In genomic region chr2:135844285-135844985, GRCh38 we compare ENCODE assay signal across 18 cellular contexts. TPM values are rescaled to one million over a fixed set of nuclear protein-coding genes. Genes with fewer than 3 reads are reported as not detected.
DNase-seq lines count a peak whose midpoint lies in the region; ATAC-seq, FAIRE-seq and TF ChIP-seq lines count a peak whose summit lies in the region.
"Had no signal": no experiment of that assay in that cellular context is flagged by ENCODE, and none has a peak within 500 bp of the region (broad histone marks: within the 10 kb centered on the region; RNA-seq: fewer than 3 reads in every experiment).

No MANE protein-coding gene starts in this region.

- DNase-seq in HepG2 (ENCODE audit: low spot score) (no peak), right lobe of liver (no peak), kidney tubule cell (ENCODE audit: low spot score) (peak; percentile 15), testis (no peak), BE2C (no peak)
- DNase-seq in activated T-helper 2 cell treated with anti-CD3 and anti-CD28 coated beads, Interferon-gamma antibody, Interleukin-2, Interleukin-4, amounts not matched to agents 10 μg/mL and 5 μg/mL and 100 μg/mL, durations not matched to agents 14 hours and 24 hours and 36 hours (ENCODE audit: low spot score) = no peak
- no peak for DNase-seq in stimulated activated naive B cell treated with anti-CD40 and anti-IgM and Interleukin-4, amounts not matched to agents 10 μg/mL and 1 μg/mL and 100 μg/mL, for 72 hours
- DNase-seq: DMS 273 treated with DMSO at 0.1 percent for 48 hours, DND-41, KG1, NCI-H1417, NCI-H187 treated with DMSO at 0.1 percent for 48 hours, NCI-H2227 treated with DMSO at 0.1 percent for 48 hours, NCI-H524, SJCRH30 had no signal

- no peaks in the 10 kb centered on the region for H3K27me3 Mint-ChIP-seq in activated T-helper 2 cell treated with anti-CD3 and anti-CD28 coated beads, Interferon-gamma antibody, Interleukin-2, Interleukin-4, amounts not matched to agents 10 μg/mL and 5 μg/mL and 100 μg/mL, durations not matched to agents 14 hours and 24 hours and 36 hours (ENCODE audit: low read depth)
- H3K27me3 Mint-ChIP-seq in stimulated activated naive B cell treated with anti-CD40 and anti-IgM and Interleukin-4, amounts not matched to agents 10 μg/mL and 1 μg/mL and 100 μg/mL, for 72 hours = no peaks in the 10 kb centered on the region

- CTCF ChIA-PET in HepG2 (lab: Yijun Ruan, JAX; ENCODE audit: low intra/inter-chr PET ratio, low total read pairs) = no interaction called here

- H3K4me3 ChIP-seq in HepG2 (replicated peaks in 1 of 3; ENCODE audit: insufficient read depth in 1 of 3, low read depth in 2 of 3, low read length in 3 of 3) (no peak overlapping the region), right lobe of liver (no peak overlapping the region), testis (no peak overlapping the region), BE2C (ENCODE audit: low read depth, low read length) (no peak overlapping the region)
- H3K4me3 ChIP-seq: SJCRH30 had no signal

- H3K4me3 Mint-ChIP-seq in activated T-helper 2 cell treated with anti-CD3 and anti-CD28 coated beads, Interferon-gamma antibody, Interleukin-2, Interleukin-4, amounts not matched to agents 10 μg/mL and 5 μg/mL and 100 μg/mL, durations not matched to agents 14 hours and 24 hours and 36 hours (ENCODE audit: low read depth) = no peak overlapping the region
- H3K4me3 Mint-ChIP-seq in stimulated activated naive B cell treated with anti-CD40 and anti-IgM and Interleukin-4, amounts not matched to agents 10 μg/mL and 1 μg/mL and 100 μg/mL, for 72 hours = no peak overlapping the region

- intact Hi-C loops in HepG2 (cut with micrococcal nuclease; ENCODE audit: unreplicated experiment) = no loop called here
- intact Hi-C loops in right lobe of liver (cut with DNase I) = no loop called here
- intact Hi-C loops in activated T-helper 2 cell treated with anti-CD3 and anti-CD28 coated beads, Interferon-gamma antibody, Interleukin-2, Interleukin-4, amounts not matched to agents 10 μg/mL and 5 μg/mL and 100 μg/mL, durations not matched to agents 14 hours and 24 hours and 36 hours (cut with micrococcal nuclease) = no loop called here
- intact Hi-C loops in testis (cut with DNase I; ENCODE audit: low total_unique reads) = no loop called here

- 57% methylated on average over 12 of the region's 12 CpGs for WGBS in HepG2 (ENCODE audit: low lambda C conversion rate)
- 91% methylated on average over 12 of the region's 12 CpGs for WGBS in right lobe of liver (ENCODE audit: insufficient coverage, low coverage, low lambda C conversion rate, missing lambda C conversion rate)
- WGBS in testis, 2 donors = 73 to 76% methylated on average over 12 of the region's 12 CpGs

- H3K4me2 ChIP-seq in HepG2 (ENCODE audit: low read depth, low read length) = no peak overlapping the region

- H3K27ac ChIP-seq in HepG2 (ENCODE audit: extremely low read length, insufficient read depth, low read length) (no peak overlapping the region), right lobe of liver (no peak overlapping the region), testis (no peak overlapping the region)
- H3K27ac ChIP-seq: C4-2B, SJCRH30 had no signal

- no peak for TF ChIP-seq EP300 in HepG2 (IDR thresholded peaks at IDR 0.05; ENCODE audit: low read depth in 2 of 2, low read length in 2 of 2)
- no peak for TF ChIP-seq EP300 in HepG2 (CRISPR knock-in tag; IDR thresholded peaks at IDR 0.05; ENCODE audit: borderline replicate concordance)

- POLR2A ChIA-PET in HepG2 (lab: Yijun Ruan, JAX) = no interaction called here

- peak overlapping the region; percentile 39 for H3K27ac Mint-ChIP-seq in activated T-helper 2 cell treated with anti-CD3 and anti-CD28 coated beads, Interferon-gamma antibody, Interleukin-2, Interleukin-4, amounts not matched to agents 10 μg/mL and 5 μg/mL and 100 μg/mL, durations not matched to agents 14 hours and 24 hours and 36 hours
- H3K27ac Mint-ChIP-seq in stimulated activated naive B cell treated with anti-CD40 and anti-IgM and Interleukin-4, amounts not matched to agents 10 μg/mL and 1 μg/mL and 100 μg/mL, for 72 hours = no peak overlapping the region

- BruUV-seq in HepG2 (replicated peaks; lab: Mats Ljungman, UMichigan) = no TSS peak

- H4K20me1 ChIP-seq in HepG2 (ENCODE audit: insufficient read depth, low read length) = no peaks in the 10 kb centered on the region

- H3K9me3 Mint-ChIP-seq in activated T-helper 2 cell treated with anti-CD3 and anti-CD28 coated beads, Interferon-gamma antibody, Interleukin-2, Interleukin-4, amounts not matched to agents 10 μg/mL and 5 μg/mL and 100 μg/mL, durations not matched to agents 14 hours and 24 hours and 36 hours = no peaks in the 10 kb centered on the region
- peaks cover 0 to 2% of the 10 kb centered on the region in 2 donors for H3K9me3 Mint-ChIP-seq in stimulated activated naive B cell treated with anti-CD40 and anti-IgM and Interleukin-4, amounts not matched to agents 10 μg/mL and 1 μg/mL and 100 μg/mL, for 72 hours

- in situ Hi-C loops in HepG2 (cut with HindIII; ENCODE audit: extremely low pct_ligation_motif_present, low pct_unique_long_range_greater_than_20kb) = no loop called here

- no peaks in the 10 kb centered on the region for H3K4me1 ChIP-seq in HepG2 (ENCODE audit: insufficient read depth, low read length)
- H3K4me1 ChIP-seq in right lobe of liver = no peaks in the 10 kb centered on the region
- peaks cover 6% of the 10 kb centered on the region for H3K4me1 ChIP-seq in testis
- H3K4me1 ChIP-seq in BE2C = no peaks in the 10 kb centered on the region
- H3K4me1 ChIP-seq: SJCRH30 had no signal

- H3K27me3 ChIP-seq in HepG2 (ENCODE audit: control insufficient read depth in 1 of 2, insufficient read depth in 2 of 2, low read length in 2 of 2) (no peaks in the 10 kb centered on the region), right lobe of liver (no peaks in the 10 kb centered on the region), testis (no peaks in the 10 kb centered on the region), BE2C (no peaks in the 10 kb centered on the region)
- H3K27me3 ChIP-seq: SJCRH30 had no signal

- H3K9me3 ChIP-seq in HepG2 (ENCODE audit: low read length) (no peaks in the 10 kb centered on the region), right lobe of liver (no peaks in the 10 kb centered on the region), testis (no peaks in the 10 kb centered on the region), BE2C (no peaks in the 10 kb centered on the region)

- H3K36me3 Mint-ChIP-seq in activated T-helper 2 cell treated with anti-CD3 and anti-CD28 coated beads, Interferon-gamma antibody, Interleukin-2, Interleukin-4, amounts not matched to agents 10 μg/mL and 5 μg/mL and 100 μg/mL, durations not matched to agents 14 hours and 24 hours and 36 hours (ENCODE audit: low read depth) = peaks cover 87% of the 10 kb centered on the region
- H3K36me3 Mint-ChIP-seq in stimulated activated naive B cell treated with anti-CD40 and anti-IgM and Interleukin-4, amounts not matched to agents 10 μg/mL and 1 μg/mL and 100 μg/mL, for 72 hours = peaks cover 44 to 56% of the 10 kb centered on the region in 2 donors

- no peaks in the 10 kb centered on the region for H3K79me2 ChIP-seq in HepG2 (ENCODE audit: insufficient read depth, low read length)

- H3K36me3 ChIP-seq in HepG2 (replicated peaks in 1 of 2; ENCODE audit: control insufficient read depth in 1 of 2, insufficient read depth in 2 of 2, low read length in 2 of 2) (no peaks in the 10 kb centered on the region; a peak in 1 of 5 replicates), right lobe of liver (peaks cover 0 to 4% (median 1%) of the 10 kb centered on the region in 4 donors), testis (ENCODE audit: low read depth, missing control alignments) (no peaks in the 10 kb centered on the region), BE2C (peaks cover 22% of the 10 kb centered on the region)

- FAIRE-seq in HepG2 (lab: Jason Lieb, UNC) = no peak
- FAIRE-seq: H1 had no signal

- no peak for TF ChIP-seq RAD21 in HepG2 (CRISPR knock-in tag; IDR thresholded peaks at IDR 0.05)

- peaks cover 15% of the 10 kb centered on the region for H3K4me1 Mint-ChIP-seq in activated T-helper 2 cell treated with anti-CD3 and anti-CD28 coated beads, Interferon-gamma antibody, Interleukin-2, Interleukin-4, amounts not matched to agents 10 μg/mL and 5 μg/mL and 100 μg/mL, durations not matched to agents 14 hours and 24 hours and 36 hours (ENCODE audit: low read depth)
- peaks cover 0 to 6% of the 10 kb centered on the region in 2 donors for H3K4me1 Mint-ChIP-seq in stimulated activated naive B cell treated with anti-CD40 and anti-IgM and Interleukin-4, amounts not matched to agents 10 μg/mL and 1 μg/mL and 100 μg/mL, for 72 hours

- no peak for TF ChIP-seq CTCF in HepG2 (CRISPR knock-in tag; IDR thresholded peaks at IDR 0.05)
- no peak for TF ChIP-seq CTCF in right lobe of liver (IDR thresholded peaks at IDR 0.05)
- no peak for TF ChIP-seq CTCF in testis (IDR thresholded peaks at IDR 0.05)
- TF ChIP-seq CTCF in BE2C (IDR thresholded peaks at IDR 0.05; ENCODE audit: low read depth, low read length) = no peak

- TF ChIP-seq POLR2A in HepG2 (IDR thresholded peaks at IDR 0.05; ENCODE audit: insufficient read depth in 1 of 2, low read depth in 2 of 2, low read length in 2 of 2) = no peak
- TF ChIP-seq POLR2A in right lobe of liver (IDR thresholded peaks at IDR 0.05) = no peak
- no peak for TF ChIP-seq POLR2A in testis (IDR thresholded peaks at IDR 0.05)

- no peak; the same call in 2 of the 3 replicates for ATAC-seq in HepG2
- no peak for ATAC-seq in right lobe of liver
- ATAC-seq in stimulated activated naive B cell treated with anti-CD40 and anti-IgM and Interleukin-4, amounts not matched to agents 10 μg/mL and 1 μg/mL and 100 μg/mL, for 72 hours (replicated peaks) = no peak

- H3K9ac ChIP-seq in HepG2 (ENCODE audit: insufficient read depth, low read depth, low read length) = no peak overlapping the region

- H2AFZ ChIP-seq in HepG2 (ENCODE audit: low read length) = no peak overlapping the region

RNA-seq across cellular contexts. Expression of gene LCT, which starts 7.5 kb away (rescaled TPM):
- not detected in 2 replicates for total RNA-seq in HepG2 (2016; rRNA removed; fragmentation: Illumina TruSeq; extraction: Trizol)
- not detected in 2 replicates for total RNA-seq in HepG2 (2016; cell fraction: cytosol; rRNA removed; fragmentation: Illumina TruSeq; extraction: Trizol; ENCODE audit: low read depth)
- total RNA-seq in HepG2 (2016; cell fraction: insoluble cytoplasmic fraction; rRNA removed; fragmentation: Illumina TruSeq; extraction: Trizol) = not detected in 2 replicates
- total RNA-seq in HepG2 (2016; cell fraction: membrane; rRNA removed; fragmentation: Illumina TruSeq; extraction: Trizol) = not detected in 2 replicates
- total RNA-seq in HepG2 (2016; cell fraction: nucleus; rRNA removed; fragmentation: Illumina TruSeq; extraction: Trizol) = not detected in 2 replicates
- not detected in 2 replicates for polyA plus RNA-seq in HepG2 (2011; rRNA removed)
- polyA plus RNA-seq in HepG2 (2011; cell fraction: cytosol; rRNA removed) = not detected in 2 replicates
- polyA plus RNA-seq in HepG2 (2011; cell fraction: nucleus; rRNA removed) = not detected in 2 replicates
- not detected in 2 replicates for polyA plus RNA-seq in HepG2 (2012)
- not detected in 2 replicates for polyA plus RNA-seq in HepG2 (2016; cell fraction: cytosol; fragmentation: Illumina TruSeq; extraction: Trizol; ENCODE audit: low read depth)
- not detected in 2 replicates for polyA plus RNA-seq in HepG2 (2016; cell fraction: insoluble cytoplasmic fraction; fragmentation: Illumina TruSeq; extraction: Trizol; ENCODE audit: low read depth)
- not detected in 2 replicates for polyA plus RNA-seq in HepG2 (2016; cell fraction: membrane; fragmentation: Illumina TruSeq; extraction: Trizol; ENCODE audit: low read depth)
- polyA plus RNA-seq in HepG2 (2016; cell fraction: nucleus; fragmentation: Illumina TruSeq; extraction: Trizol; ENCODE audit: insufficient read depth, low read depth) = not detected in 2 replicates
- polyA minus RNA-seq in HepG2 (2011; rRNA and poly(A)+ RNA removed; ENCODE audit: low replicate concordance) = 0.08 and 0.12 TPM in 2 replicates
- polyA minus RNA-seq in HepG2 (2011; cell fraction: cytosol; rRNA and poly(A)+ RNA removed) = not detected in 2 replicates
- polyA minus RNA-seq in HepG2 (2011; cell fraction: nucleus; rRNA and poly(A)+ RNA removed) = 0.12 TPM in 1 of 2 replicates, not detected in the other
- under 1 TPM in 1 of 6 experiments, not detected in 5; 0.12 TPM for total RNA-seq in right lobe of liver
- total RNA-seq in activated T-helper 2 cell treated with anti-CD3 and anti-CD28 coated beads, Interferon-gamma antibody, Interleukin-2, Interleukin-4, amounts not matched to agents 10 μg/mL and 5 μg/mL and 100 μg/mL, durations not matched to agents 14 hours and 24 hours and 36 hours = 0.53 and 0.55 TPM in 2 replicates
- total RNA-seq in testis = under 1 TPM; 0.47 to 0.62 TPM
- polyA plus RNA-seq in testis (ENCODE audit: insufficient read depth, low read depth, low replicate concordance) = 0.22 TPM
- polyA plus RNA-seq in BE2C (2012; ENCODE audit: insufficient read depth, insufficient read length, low read depth) = not detected
- total RNA-seq: G401, SJCRH30 had no signal
- polyA plus RNA-seq: H1 had no signal

RNA-seq across cellular contexts. Expression of gene MCM6, which starts 31.8 kb away (rescaled TPM):
- total RNA-seq in HepG2 (2016; rRNA removed; fragmentation: Illumina TruSeq; extraction: Trizol) (18.7 and 48.5 TPM in 2 replicates), right lobe of liver (10 to 100 TPM in 2 of 6 experiments, 1 to 10 TPM in 4; 1.5 to 13.2 (median 4.7) TPM), testis (10 to 100 TPM; 26.7 to 32.3 TPM)
- total RNA-seq in HepG2 (2016; cell fraction: cytosol; rRNA removed; fragmentation: Illumina TruSeq; extraction: Trizol; ENCODE audit: low read depth) = 2.9 and 3.3 TPM in 2 replicates
- 19.6 and 52.2 TPM in 2 replicates for total RNA-seq in HepG2 (2016; cell fraction: insoluble cytoplasmic fraction; rRNA removed; fragmentation: Illumina TruSeq; extraction: Trizol)
- total RNA-seq in HepG2 (2016; cell fraction: membrane; rRNA removed; fragmentation: Illumina TruSeq; extraction: Trizol) = 5.7 and 6.2 TPM in 2 replicates
- 18.5 and 20.1 TPM in 2 replicates for total RNA-seq in HepG2 (2016; cell fraction: nucleus; rRNA removed; fragmentation: Illumina TruSeq; extraction: Trizol)
- polyA plus RNA-seq in HepG2 (2011; rRNA removed) (6.1 and 9.7 TPM in 2 replicates), testis (ENCODE audit: insufficient read depth, low read depth, low replicate concordance) (24.6 TPM)
- 6.6 TPM in 2 replicates for polyA plus RNA-seq in HepG2 (2011; cell fraction: cytosol; rRNA removed)
- polyA plus RNA-seq in HepG2 (2011; cell fraction: nucleus; rRNA removed) = 2.8 and 3.3 TPM in 2 replicates
- polyA plus RNA-seq in HepG2 (2012) = 8.0 and 12.3 TPM in 2 replicates
- polyA plus RNA-seq in HepG2 (2016; cell fraction: cytosol; fragmentation: Illumina TruSeq; extraction: Trizol; ENCODE audit: low read depth) = 1.3 and 1.7 TPM in 2 replicates
- 48.5 and 50.3 TPM in 2 replicates for polyA plus RNA-seq in HepG2 (2016; cell fraction: insoluble cytoplasmic fraction; fragmentation: Illumina TruSeq; extraction: Trizol; ENCODE audit: low read depth)
- 2.9 and 3.0 TPM in 2 replicates for polyA plus RNA-seq in HepG2 (2016; cell fraction: membrane; fragmentation: Illumina TruSeq; extraction: Trizol; ENCODE audit: low read depth)
- 22.1 and 25.3 TPM in 2 replicates for polyA plus RNA-seq in HepG2 (2016; cell fraction: nucleus; fragmentation: Illumina TruSeq; extraction: Trizol; ENCODE audit: insufficient read depth, low read depth)
- 10.7 and 78.5 TPM in 2 replicates for polyA minus RNA-seq in HepG2 (2011; rRNA and poly(A)+ RNA removed; ENCODE audit: low replicate concordance)
- polyA minus RNA-seq in HepG2 (2011; cell fraction: cytosol; rRNA and poly(A)+ RNA removed) = 9.1 and 11.2 TPM in 2 replicates
- 8.8 and 9.1 TPM in 2 replicates for polyA minus RNA-seq in HepG2 (2011; cell fraction: nucleus; rRNA and poly(A)+ RNA removed)
- total RNA-seq in activated T-helper 2 cell treated with anti-CD3 and anti-CD28 coated beads, Interferon-gamma antibody, Interleukin-2, Interleukin-4, amounts not matched to agents 10 μg/mL and 5 μg/mL and 100 μg/mL, durations not matched to agents 14 hours and 24 hours and 36 hours = 190 and 191 TPM in 2 replicates
- 10.0 TPM for polyA plus RNA-seq in BE2C (2012; ENCODE audit: insufficient read depth, insufficient read length, low read depth)
